Comparison of ENCODE assay signal across 1 cellular context in the genomic region with DNA sequence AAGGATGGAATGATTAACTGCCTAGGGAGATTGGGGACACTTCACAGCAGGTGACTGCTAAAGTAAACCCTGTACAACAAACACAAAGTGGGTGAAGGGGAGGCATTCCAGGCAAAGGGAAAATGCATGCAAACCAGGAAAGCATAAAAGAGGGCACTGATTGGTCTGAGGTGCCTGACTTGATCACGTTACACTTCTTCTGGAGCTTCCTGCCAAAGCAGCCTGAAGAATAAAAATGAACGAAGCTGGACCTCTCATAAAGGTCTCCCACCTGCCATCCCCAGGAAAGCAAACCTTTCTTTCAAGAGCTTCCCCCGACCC.
TF ChIP-seq lines count a peak whose summit lies in the region.

No MANE protein-coding gene starts in this region.

TF ChIP-seq in IMR-90, 13 proteins besides CTCF, POLR2A, EP300 and RAD21:
- no peak for TF ChIP-seq ELK1 (IDR thresholded peaks at IDR 0.05; ENCODE audit: borderline replicate concordance, low read depth, low read length)
- TF ChIP-seq MAFK (IDR thresholded peaks at IDR 0.05; ENCODE audit: low read depth, low read length), result no peak
- no peak for TF ChIP-seq FOS (IDR thresholded peaks at IDR 0.05; ENCODE audit: low read depth, low read length)
TF ChIP-seq in IMR-90: peak in this region for 0.
